In the genomic region with DNA sequence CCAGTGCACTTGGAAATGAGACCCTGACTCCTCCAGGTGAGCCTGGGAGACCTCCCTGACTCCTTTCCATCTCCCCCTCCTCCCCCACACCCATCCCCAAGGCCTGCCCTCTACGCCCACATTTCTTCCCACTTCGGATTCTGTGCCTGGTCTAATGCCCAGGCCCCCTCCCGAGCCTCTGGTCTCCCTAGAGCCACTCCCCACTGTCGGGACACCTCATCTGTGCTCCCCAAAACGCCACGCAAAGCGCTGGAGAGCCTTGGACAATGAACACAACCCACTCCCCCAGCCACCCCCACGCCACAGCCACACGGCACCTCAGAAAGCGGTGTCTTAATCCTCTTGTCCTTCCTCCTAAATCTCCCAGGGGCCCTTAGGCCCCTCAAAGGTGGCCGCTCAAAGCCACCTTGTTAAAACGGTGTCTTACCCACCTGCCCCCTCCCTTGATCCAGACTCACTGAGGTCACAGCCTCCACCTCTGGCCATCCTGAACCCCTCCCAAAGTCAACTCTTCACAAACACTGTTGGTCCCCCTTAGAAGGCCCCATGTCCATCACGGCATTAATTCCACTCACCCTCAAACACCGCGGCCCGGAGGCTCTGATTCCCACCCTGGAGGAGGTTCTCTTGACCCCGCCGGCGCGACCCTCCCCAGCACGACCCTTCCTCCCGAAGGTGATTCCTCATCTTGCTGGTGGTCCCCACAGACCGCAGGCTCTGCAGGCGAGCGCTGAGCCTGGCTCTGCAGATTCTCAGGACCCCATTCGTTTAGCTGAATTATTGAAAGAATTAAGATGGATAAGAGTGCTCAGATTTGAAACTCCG, we compare ENCODE assay signal across 8 cellular contexts. TPM values are rescaled to one million over a fixed set of nuclear protein-coding genes. Genes with fewer than 3 reads are reported as not detected.
DNase-seq lines count a peak whose midpoint lies in the region; ATAC-seq and TF ChIP-seq lines count a peak whose summit lies in the region.
"Not testable (repeated sequence)": the region's sequence is repeated elsewhere in the genome, so short reads cannot be mapped to it uniquely, and the experiment has no call there.

No MANE protein-coding gene starts in this region.

- not testable (repeated sequence) for TF ChIP-seq RAD21 in IMR-90 (IDR thresholded peaks at IDR 0.05; ENCODE audit: low read length)

- H2BK120ac ChIP-seq in IMR-90 (ENCODE audit: low read depth, low read length), result not testable (repeated sequence)

- H2BK15ac ChIP-seq in IMR-90 (ENCODE audit: low read depth, low read length), result not testable (repeated sequence)

- not testable (repeated sequence) for H2BK20ac ChIP-seq in IMR-90 (ENCODE audit: low read depth, low read length)

- TF ChIP-seq POLR2A in IMR-90 (IDR thresholded peaks at IDR 0.05; ENCODE audit: low read depth, low read length); breast epithelium (IDR thresholded peaks at IDR 0.05); right lobe of liver (IDR thresholded peaks at IDR 0.05); ovary (IDR thresholded peaks at IDR 0.05): not testable (repeated sequence)

- H4K20me1 ChIP-seq in IMR-90 (ENCODE audit: insufficient read depth, low read length), result not testable (repeated sequence)

- ATAC-seq in CD4-positive, CD25-positive, alpha-beta regulatory T cell (ENCODE audit: low read depth in 2 of 2); IMR-90 (ENCODE audit: low read depth); right lobe of liver: not testable (repeated sequence)
- ATAC-seq in activated CD8-positive, alpha-beta memory T cell treated with anti-CD3 and anti-CD28 coated beads, Interleukin-2, amount 10 ng/mL, durations not matched to agents 7 days and 5 days, result peak; percentile 2

- WGBS in IMR-90 (ENCODE audit: extremely low coverage in 2 of 2, insufficient read length in 1 of 2), 2 experiments, result 90% methylated on average over 5 of the region's 27 CpGs; no CpG with 5 or more reads in 1 of the 2 experiments
- WGBS in right lobe of liver (ENCODE audit: insufficient coverage, low coverage, low lambda C conversion rate, missing lambda C conversion rate), result 39% methylated on average over 22 of the region's 27 CpGs
- 72 to 78% (median 72%) methylated on average over 27 of the region's 27 CpGs for WGBS in ovary, 3 donors

- POLR2A ChIA-PET in IMR-90 (lab: Charles Lee; ENCODE audit: unreplicated experiment), result not testable (repeated sequence)

- H3K4me1 ChIP-seq in CD4-positive, CD25-positive, alpha-beta regulatory T cell (ENCODE audit: control insufficient read depth, insufficient read depth, low read length, poor library complexity, severe bottlenecking), result peaks cover 64% of the 10 kb centered on the region
- not testable (repeated sequence) for H3K4me1 ChIP-seq in IMR-90 (ENCODE audit: control insufficient read depth, insufficient read depth, low read length); breast epithelium; right lobe of liver; ovary (ENCODE audit: insufficient read depth)
- peaks cover 25% of the 10 kb centered on the region for H3K4me1 ChIP-seq in stomach smooth muscle (ENCODE audit: control insufficient read depth, insufficient read depth, low read length)

- H3K9ac ChIP-seq in IMR-90 (ENCODE audit: low read depth, low read length) (peak overlapping the region; percentile 19; the same call in 1 of the 2 replicates), stomach smooth muscle (ENCODE audit: low read length in 2 of 2) (peak overlapping the region; percentile 66 to 76)

- H3K4ac ChIP-seq in IMR-90 (ENCODE audit: low read depth, low read length), result not testable (repeated sequence)

- H3K9me3 ChIP-seq in CD4-positive, CD25-positive, alpha-beta regulatory T cell (ENCODE audit: control insufficient read depth in 2 of 2, low read length in 2 of 2); IMR-90 (ENCODE audit: control insufficient read depth, insufficient read depth, low read length); breast epithelium; right lobe of liver; ovary; stomach smooth muscle (ENCODE audit: control insufficient read depth in 2 of 2, low read length in 2 of 2): not testable (repeated sequence)

- not testable (repeated sequence) for TF ChIP-seq EP300 in ovary (IDR thresholded peaks at IDR 0.05)

- intact Hi-C loops in IMR-90 (cut with micrococcal nuclease) (loop anchor here (2.0 kb wide), 1 partner anchor 47 kb away; no protein-coding TSS in a partner anchor), breast epithelium (cut with DNase I; ENCODE audit: low total_unique reads) (loop anchor here (2.0 kb wide), 1 partner anchor 69 kb away; a partner anchor contains a TSS)
- intact Hi-C loops in right lobe of liver (cut with DNase I); ovary (cut with DNase I): not testable (repeated sequence)

- H3K14ac ChIP-seq in IMR-90 (replicated peaks; ENCODE audit: low read depth, low read length), result 0 out of 2 replicates have a peak overlapping the region, but pooled peaks have one; percentile 37

- not testable (repeated sequence) for H4K8ac ChIP-seq in IMR-90 (ENCODE audit: low read depth in 2 of 2, low read length in 2 of 2)

- peak overlapping the region; percentile 91 for H3K4me3 ChIP-seq in CD4-positive, CD25-positive, alpha-beta regulatory T cell (ENCODE audit: low read depth, low read length)
- H3K4me3 ChIP-seq in IMR-90 (ENCODE audit: insufficient read depth, low read depth, low read length) (peak overlapping the region; percentile 72), breast epithelium (peak overlapping the region; percentile 51 to 89 (median 57)), fibroblast of mammary gland (ENCODE audit: control insufficient read depth, low read depth, low read length) (peak overlapping the region; percentile 46), right lobe of liver (peak overlapping the region; percentile 75 to 85 (median 84)), ovary (peak overlapping the region; percentile 61), stomach smooth muscle (ENCODE audit: low read length in 2 of 2) (peak overlapping the region; percentile 77 to 86)

- H4K5ac ChIP-seq in IMR-90 (ENCODE audit: low read depth, low read length), result not testable (repeated sequence)

- peak overlapping the region; percentile 72 for H3K27ac ChIP-seq in CD4-positive, CD25-positive, alpha-beta regulatory T cell (ENCODE audit: insufficient read depth, low read length, poor library complexity, severe bottlenecking)
- H3K27ac ChIP-seq in IMR-90 (ENCODE audit: insufficient read depth, low read length); ovary; stomach smooth muscle (ENCODE audit: low read length): not testable (repeated sequence)
- peak overlapping the region; percentile 65 to 74 for H3K27ac ChIP-seq in breast epithelium
- peak overlapping the region; percentile 82 to 93 (median 92) for H3K27ac ChIP-seq in right lobe of liver

- H2BK5ac ChIP-seq in IMR-90 (ENCODE audit: low read depth, low read length, poor library complexity, severe bottlenecking), result not testable (repeated sequence)

- peak overlapping the region; percentile 51 for H2AFZ ChIP-seq in IMR-90 (replicated peaks; ENCODE audit: low read length, poor library complexity)

- dilution Hi-C loops in IMR-90 (cut with HindIII; ENCODE audit: low sequenced_read_pairs, unreplicated experiment), result not testable (repeated sequence)

- not testable (repeated sequence) for DNase-seq in CD4-positive, CD25-positive, alpha-beta regulatory T cell; IMR-90; activated CD8-positive, alpha-beta memory T cell treated with anti-CD3 and anti-CD28 coated beads, Interleukin-2, amount 10 ng/mL, durations not matched to agents 7 days and 5 days; breast epithelium (ENCODE audit: low spot score in 2 of 2); fibroblast of mammary gland (ENCODE audit: low read depth); right lobe of liver; ovary

- H3K4me3 Mint-ChIP-seq in CD4-positive, CD25-positive, alpha-beta regulatory T cell, result peak overlapping the region; percentile 98 to 100 (median 100)
- peak overlapping the region; percentile 96 for H3K4me3 Mint-ChIP-seq in activated CD8-positive, alpha-beta memory T cell treated with anti-CD3 and anti-CD28 coated beads, Interleukin-2, amount 10 ng/mL, durations not matched to agents 7 days and 5 days

- H2AK5ac ChIP-seq in IMR-90 (ENCODE audit: low read depth, low read length), result peak overlapping the region; percentile 28

- peak overlapping the region; percentile 42 for H2AK9ac ChIP-seq in IMR-90 (replicated peaks; ENCODE audit: low read depth, low read length, poor library complexity)

- CTCF ChIA-PET in IMR-90 (lab: Yijun Ruan, JAX), result interaction anchor here (0.6 to 0.9 kb wide), 2 partner anchors 9 to 668 kb away, joined by 3 read pairs; no protein-coding TSS in a partner anchor
- CTCF ChIA-PET in activated CD8-positive, alpha-beta memory T cell treated with anti-CD3 and anti-CD28 coated beads, Interleukin-2, amount 10 ng/mL, durations not matched to agents 7 days and 5 days (lab: Charles Lee), result interaction anchor here (0.9 to 5.2 kb wide), 17 partner anchors 9 to 111 kb away, joined by 3 to 38 read pairs (median 4); a partner anchor contains a TSS

- not testable (repeated sequence) for H3K23ac ChIP-seq in IMR-90 (ENCODE audit: low read depth, low read length)

- H3K9me1 ChIP-seq in IMR-90 (ENCODE audit: insufficient read depth, low read length), result not testable (repeated sequence)

- H3K18ac ChIP-seq in IMR-90 (ENCODE audit: low read depth, low read length), result not testable (repeated sequence)

- H4K91ac ChIP-seq in IMR-90 (ENCODE audit: insufficient read depth, low read depth, low read length), result not testable (repeated sequence)

- peak overlapping the region; percentile 96 to 99 (median 99) for H3K27ac Mint-ChIP-seq in CD4-positive, CD25-positive, alpha-beta regulatory T cell
- peak overlapping the region; percentile 88 for H3K27ac Mint-ChIP-seq in activated CD8-positive, alpha-beta memory T cell treated with anti-CD3 and anti-CD28 coated beads, Interleukin-2, amount 10 ng/mL, durations not matched to agents 7 days and 5 days

- H3K4me1 Mint-ChIP-seq in CD4-positive, CD25-positive, alpha-beta regulatory T cell, result peaks cover 35 to 64% (median 47%) of the 10 kb centered on the region in 4 donors
- peaks cover 42% of the 10 kb centered on the region for H3K4me1 Mint-ChIP-seq in activated CD8-positive, alpha-beta memory T cell treated with anti-CD3 and anti-CD28 coated beads, Interleukin-2, amount 10 ng/mL, durations not matched to agents 7 days and 5 days

- not testable (repeated sequence) for BruUV-seq in IMR-90 (replicated peaks; lab: Mats Ljungman, UMichigan)

- peak overlapping the region; percentile 83 for H3K4me2 ChIP-seq in IMR-90 (ENCODE audit: low read depth, low read length)

- not testable (repeated sequence) for H3K9me3 Mint-ChIP-seq in CD4-positive, CD25-positive, alpha-beta regulatory T cell; activated CD8-positive, alpha-beta memory T cell treated with anti-CD3 and anti-CD28 coated beads, Interleukin-2, amount 10 ng/mL, durations not matched to agents 7 days and 5 days (ENCODE audit: low read depth)

- not testable (repeated sequence) for H3K27me3 ChIP-seq in CD4-positive, CD25-positive, alpha-beta regulatory T cell (ENCODE audit: control insufficient read depth, insufficient read depth, low read length); IMR-90 (ENCODE audit: control insufficient read depth, insufficient read depth, low read length); breast epithelium; right lobe of liver; ovary; stomach smooth muscle (ENCODE audit: control insufficient read depth in 1 of 2, insufficient read depth in 2 of 2, low read length in 2 of 2)

- not testable (repeated sequence) for TF ChIP-seq CTCF in IMR-90 (conservative IDR thresholded peaks at IDR 0.05; ENCODE audit: low read depth, low read length); breast epithelium (IDR thresholded peaks at IDR 0.05); fibroblast of mammary gland (conservative IDR thresholded peaks at IDR 0.05; ENCODE audit: control insufficient read depth, insufficient read depth, low read depth, low read length); right lobe of liver (IDR thresholded peaks at IDR 0.05); ovary (IDR thresholded peaks at IDR 0.05)

- H3K27me3 Mint-ChIP-seq in CD4-positive, CD25-positive, alpha-beta regulatory T cell; activated CD8-positive, alpha-beta memory T cell treated with anti-CD3 and anti-CD28 coated beads, Interleukin-2, amount 10 ng/mL, durations not matched to agents 7 days and 5 days: not testable (repeated sequence)

- H3K36me3 Mint-ChIP-seq in CD4-positive, CD25-positive, alpha-beta regulatory T cell, result peaks cover 45% of the 10 kb centered on the region
- H3K36me3 Mint-ChIP-seq in activated CD8-positive, alpha-beta memory T cell treated with anti-CD3 and anti-CD28 coated beads, Interleukin-2, amount 10 ng/mL, durations not matched to agents 7 days and 5 days, result peaks cover 50% of the 10 kb centered on the region

- in situ Hi-C loops in IMR-90 (cut with MboI; ENCODE audit: low sequenced_read_pairs), result not testable (repeated sequence)

- H3K79me1 ChIP-seq in IMR-90 (ENCODE audit: low read depth in 1 of 2, low read length in 2 of 2), result peaks cover 6 to 19% of the 10 kb centered on the region in 2 experiments; a peak in 3 of 4 replicates

- not testable (repeated sequence) for H3K56ac ChIP-seq in IMR-90 (ENCODE audit: extremely low read depth, insufficient read depth, low read length)

- H3K36me3 ChIP-seq in CD4-positive, CD25-positive, alpha-beta regulatory T cell (ENCODE audit: control insufficient read depth, insufficient read depth, low read length), result peaks cover 27% of the 10 kb centered on the region
- not testable (repeated sequence) for H3K36me3 ChIP-seq in IMR-90 (ENCODE audit: control insufficient read depth, insufficient read depth, low read length); breast epithelium; ovary; stomach smooth muscle (ENCODE audit: control insufficient read depth in 2 of 2, insufficient read depth in 2 of 2, low read length in 2 of 2)
- peaks cover 0 to 32% (median 0%) of the 10 kb centered on the region in 4 donors for H3K36me3 ChIP-seq in right lobe of liver

RNA-seq across cellular contexts. Expression of a gene that starts 1.3 kb away (rescaled TPM):
- 48.1 TPM for total RNA-seq in CD4-positive, CD25-positive, alpha-beta regulatory T cell
- polyA plus RNA-seq in CD4-positive, CD25-positive, alpha-beta regulatory T cell, result 10 to 100 TPM; 29.1 to 46.2 (median 37.1) TPM
- 2.3 and 2.5 TPM in 2 replicates for total RNA-seq in IMR-90 (2012; rRNA removed)
- polyA plus RNA-seq in IMR-90 (2012; rRNA removed), result 2.2 and 2.3 TPM in 2 replicates
- 1.1 and 1.5 TPM in 2 replicates for polyA plus RNA-seq in IMR-90 (2012; cell fraction: cytosol; rRNA removed)
- polyA plus RNA-seq in IMR-90 (2012; cell fraction: nucleus; rRNA removed; ENCODE audit: low replicate concordance), result 1.1 and 3.5 TPM in 2 replicates
- total RNA-seq in activated CD8-positive, alpha-beta memory T cell treated with anti-CD3 and anti-CD28 coated beads, Interleukin-2, amount 10 ng/mL, durations not matched to agents 7 days and 5 days, result 10 to 100 TPM; 56.0 to 94.9 TPM
- total RNA-seq in breast epithelium, result 10 to 100 TPM in 2 of 3 donors, 1 to 10 TPM in 1; 8.0 to 12.8 (median 10.8) TPM
- 10 to 100 TPM in 1 of 6 experiments, 1 to 10 TPM in 5; 1.8 to 19.0 (median 4.6) TPM for total RNA-seq in right lobe of liver
- total RNA-seq in ovary, result 10 to 100 TPM in 2 of 7 donors, 1 to 10 TPM in 5; 3.0 to 14.6 (median 3.8) TPM
- polyA plus RNA-seq in ovary, result 1 to 10 TPM; 1.9 to 6.9 TPM
